In genomic region chr4:26542996-26543395, GRCh38 we compare ENCODE assay signal across 18 cellular contexts. TPM values are rescaled to one million over a fixed set of nuclear protein-coding genes. Genes with fewer than 3 reads are reported as not detected.
A peak's percentile ranks its signal among the peaks of the same experiment; 100 is the strongest.
DNase-seq lines count a peak whose midpoint lies in the region; ATAC-seq, FAIRE-seq and TF ChIP-seq lines count a peak whose summit lies in the region.
"Had no signal": no experiment of that assay in that cellular context is flagged by ENCODE, and none has a peak within 500 bp of the region (broad histone marks: within the 10 kb centered on the region; RNA-seq: fewer than 3 reads in every experiment).

No MANE protein-coding gene starts in this region.

- intact Hi-C loops in uterus (cut with DNase I; ENCODE audit: low total_unique reads), result no loop called here

- H4K91ac ChIP-seq in mesenchymal stem cell (ENCODE audit: low read length), result no peak overlapping the region

- H3K36me3 Mint-ChIP-seq in astrocyte (ENCODE audit: low read depth, unreplicated experiment), result peaks cover 2% of the 10 kb centered on the region

- H3K27ac ChIP-seq in SK-N-SH (ENCODE audit: low read depth in 2 of 2, low read length in 1 of 2) (no peak overlapping the region), astrocyte (ENCODE audit: low read depth, low read length) (no peak overlapping the region), mesenchymal stem cell (ENCODE audit: low read length, poor library complexity, severe bottlenecking) (no peak overlapping the region), uterus (no peak overlapping the region), WERI-Rb-1 (no peak overlapping the region)
- H3K27ac ChIP-seq: 22Rv1, BLaER1 had no signal

- H3F3A ChIP-seq in SK-N-SH (replicated peaks; ENCODE audit: insufficient read depth), result no peaks in the 10 kb centered on the region

- H3K4ac ChIP-seq in mesenchymal stem cell (ENCODE audit: low read depth in 1 of 2, low read length in 2 of 2), result no peak overlapping the region

- no peak overlapping the region for H3K4me3 Mint-ChIP-seq in astrocyte (ENCODE audit: unreplicated experiment)
- H3K4me3 Mint-ChIP-seq: H9 had no signal

- H3K18ac ChIP-seq in mesenchymal stem cell (ENCODE audit: low read depth in 1 of 2, low read length in 2 of 2), result no peak overlapping the region

- WGBS in SK-N-SH (ENCODE audit: low lambda C conversion rate), result 20% methylated on average over 3 of the region's 3 CpGs
- WGBS in mesenchymal stem cell, result 72% methylated on average over 3 of the region's 3 CpGs

- TF ChIP-seq POLR2A in uterus (IDR thresholded peaks at IDR 0.05), result no peak

- H3K9me3 Mint-ChIP-seq in astrocyte (ENCODE audit: unreplicated experiment), result peaks cover 4% of the 10 kb centered on the region

- H3K4me1 Mint-ChIP-seq in astrocyte (ENCODE audit: low read depth, unreplicated experiment), result no peaks in the 10 kb centered on the region
- H3K4me1 Mint-ChIP-seq: H9 had no signal

- H2BK15ac ChIP-seq in mesenchymal stem cell (ENCODE audit: low read depth, poor library complexity, severe bottlenecking), result no peak overlapping the region

- ATAC-seq in SK-N-SH treated with all-trans-retinoic acid at 6 μM for 48 hours, result peak; percentile 35; the same call in 1 of the 3 replicates
- ATAC-seq in GM21528 (IDR thresholded peaks at IDR 0.05; ENCODE audit: low FRiP score, unreplicated experiment), result no peak
- ATAC-seq: HepG2 had no signal

- H3K27me3 Mint-ChIP-seq in astrocyte (ENCODE audit: low read depth, unreplicated experiment), result no peaks in the 10 kb centered on the region

- H3K23ac ChIP-seq in mesenchymal stem cell (ENCODE audit: low read length in 2 of 2), result no peak overlapping the region

- H3K9me3 ChIP-seq in SK-N-SH (no peaks in the 10 kb centered on the region), astrocyte (ENCODE audit: insufficient read depth, low read depth, low read length) (no peaks in the 10 kb centered on the region), mesenchymal stem cell (ENCODE audit: control insufficient read depth, low read length) (peaks cover 23% of the 10 kb centered on the region), uterus (peaks cover 0 to 2% of the 10 kb centered on the region in 2 donors), WERI-Rb-1 (ENCODE audit: severe bottlenecking) (peaks cover 7% of the 10 kb centered on the region)

- no peak for FAIRE-seq in astrocyte (lab: Jason Lieb, UNC)
- FAIRE-seq: G401.6, GM12891, HepG2, HTR-8/SVneo had no signal

- POLR2A ChIA-PET in SK-N-SH (lab: Yijun Ruan, JAX), result no interaction called here

- no peak overlapping the region for H3K14ac ChIP-seq in mesenchymal stem cell (ENCODE audit: low read length in 2 of 2)

- H2BK12ac ChIP-seq in mesenchymal stem cell (ENCODE audit: low read length in 2 of 2), result no peak overlapping the region

- no peak overlapping the region for H2BK5ac ChIP-seq in mesenchymal stem cell (ENCODE audit: low read depth, low read length, poor library complexity, severe bottlenecking)

- no peak for TF ChIP-seq RAD21 in SK-N-SH (IDR thresholded peaks at IDR 0.05; ENCODE audit: low read length)

- H3K9ac ChIP-seq in SK-N-SH (no peak overlapping the region), astrocyte (ENCODE audit: low read length) (no peak overlapping the region), mesenchymal stem cell (ENCODE audit: low read length) (no peak overlapping the region)
- H3K9ac ChIP-seq: BLaER1 had no signal

- H2AK5ac ChIP-seq in mesenchymal stem cell (ENCODE audit: low read length, severe bottlenecking), result no peak overlapping the region

- CTCF ChIA-PET in SK-N-SH (lab: Yijun Ruan, JAX), result no interaction called here

- H3K9me2 ChIP-seq in SK-N-SH, result no peaks in the 10 kb centered on the region

- no peak overlapping the region for H4K8ac ChIP-seq in mesenchymal stem cell (ENCODE audit: low read length)

- H3K4me3 ChIP-seq in SK-N-SH (ENCODE audit: low read depth in 2 of 2, low read length in 1 of 2) (no peak overlapping the region), astrocyte (ENCODE audit: insufficient read depth, low read depth, low read length) (no peak overlapping the region), mesenchymal stem cell (ENCODE audit: insufficient read depth in 1 of 2, low read depth in 1 of 2, low read length in 2 of 2) (no peak overlapping the region), uterus (no peak overlapping the region), WERI-Rb-1 (ENCODE audit: low read depth, low read length) (no peak overlapping the region)
- H3K4me3 ChIP-seq: BLaER1 had no signal

- TF ChIP-seq EP300 in SK-N-SH (IDR thresholded peaks at IDR 0.05; ENCODE audit: borderline replicate concordance in 1 of 2, low read depth in 1 of 2, low read length in 1 of 2), result no peak

- H3K4me1 ChIP-seq in SK-N-SH (ENCODE audit: control insufficient read depth in 1 of 2, insufficient read depth in 2 of 2, low read depth in 1 of 2, low read length in 1 of 2) (no peaks in the 10 kb centered on the region; a peak in 1 of 4 replicates), astrocyte (ENCODE audit: insufficient read depth, low read length) (no peaks in the 10 kb centered on the region), mesenchymal stem cell (ENCODE audit: control insufficient read depth, insufficient read depth, low read depth, low read length) (no peaks in the 10 kb centered on the region), uterus (no peaks in the 10 kb centered on the region)
- H3K4me1 ChIP-seq: BLaER1 had no signal

- H3K79me2 ChIP-seq in SK-N-SH (ENCODE audit: insufficient read depth) (no peaks in the 10 kb centered on the region), astrocyte (ENCODE audit: insufficient read depth, low read length) (no peaks in the 10 kb centered on the region)

- H3K79me1 ChIP-seq in mesenchymal stem cell (replicated peaks; ENCODE audit: low read length, poor library complexity, severe bottlenecking), result no peaks in the 10 kb centered on the region

- H2BK120ac ChIP-seq in mesenchymal stem cell (ENCODE audit: low read depth, low read length), result no peak overlapping the region

- H3K4me2 ChIP-seq in SK-N-SH (no peak overlapping the region), astrocyte (ENCODE audit: low read length) (no peak overlapping the region), mesenchymal stem cell (ENCODE audit: low read length, poor library complexity, severe bottlenecking) (no peak overlapping the region)
- H3K4me2 ChIP-seq: BLaER1 had no signal

- TF ChIP-seq CTCF in SK-N-SH (IDR thresholded peaks at IDR 0.05), result no peak
- TF ChIP-seq CTCF in astrocyte (IDR thresholded peaks at IDR 0.05; ENCODE audit: insufficient read depth, low read depth, low read length), result no peak
- no peak for TF ChIP-seq CTCF in uterus (IDR thresholded peaks at IDR 0.05)
- TF ChIP-seq CTCF in WERI-Rb-1 (IDR thresholded peaks at IDR 0.05; ENCODE audit: low read depth, low read length), result no peak

- H3K27me3 ChIP-seq in SK-N-SH (ENCODE audit: insufficient read depth), result no peaks in the 10 kb centered on the region
- H3K27me3 ChIP-seq in astrocyte (ENCODE audit: insufficient read depth, low read length), result no peaks in the 10 kb centered on the region
- no peaks in the 10 kb centered on the region for H3K27me3 ChIP-seq in mesenchymal stem cell (ENCODE audit: control insufficient read depth in 1 of 2, insufficient read depth in 1 of 2, low read length in 2 of 2)
- no peaks in the 10 kb centered on the region for H3K27me3 ChIP-seq in uterus
- no peaks in the 10 kb centered on the region for H3K27me3 ChIP-seq in WERI-Rb-1 (ENCODE audit: insufficient read depth, low read depth, severe bottlenecking)
- H3K27me3 ChIP-seq: BLaER1 had no signal

- H2AFZ ChIP-seq in SK-N-SH (ENCODE audit: low read depth), result no peak overlapping the region
- H2AFZ ChIP-seq in astrocyte (ENCODE audit: low read depth, low read length), result peak overlapping the region; percentile 34
- H2AFZ ChIP-seq in mesenchymal stem cell (ENCODE audit: low read depth, low read length), result no peak overlapping the region

- H3K36me3 ChIP-seq in SK-N-SH (replicated peaks in 1 of 2; ENCODE audit: control insufficient read depth in 1 of 2, insufficient read depth in 2 of 2, low read length in 1 of 2), result no peaks in the 10 kb centered on the region
- no peaks in the 10 kb centered on the region for H3K36me3 ChIP-seq in astrocyte (ENCODE audit: insufficient read depth, low read length)
- H3K36me3 ChIP-seq in mesenchymal stem cell (ENCODE audit: control insufficient read depth in 1 of 2, insufficient read depth in 2 of 2, low read depth in 1 of 2, low read length in 2 of 2), result no peaks in the 10 kb centered on the region
- no peaks in the 10 kb centered on the region for H3K36me3 ChIP-seq in uterus
- H3K36me3 ChIP-seq in WERI-Rb-1, result no peaks in the 10 kb centered on the region
- H3K36me3 ChIP-seq: BLaER1 had no signal

- no peaks in the 10 kb centered on the region for H4K20me1 ChIP-seq in SK-N-SH (ENCODE audit: insufficient read depth)
- no peaks in the 10 kb centered on the region for H4K20me1 ChIP-seq in astrocyte (ENCODE audit: insufficient read depth, low read length)
- H4K20me1 ChIP-seq: BLaER1 had no signal

- DNase-seq in SK-N-SH (no peak), astrocyte (ENCODE audit: low read depth) (peak; percentile 43), mesenchymal stem cell (peak; percentile 21), SW 1271 (lab: John Stamatoyannopoulos, UW) (no peak), uterus (no peak), WERI-Rb-1 (no peak)
- DNase-seq: AML-193, DMS 273 treated with DMSO at 0.1 percent for 48 hours, GOT3, H9 had no signal

- no peak overlapping the region for H3K27ac Mint-ChIP-seq in astrocyte (ENCODE audit: unreplicated experiment)
- H3K27ac Mint-ChIP-seq: H9 had no signal

TF ChIP-seq in SK-N-SH treated with all-trans-retinoic acid at 6 μM for 48 hours, 23 proteins besides CTCF, POLR2A, EP300 and RAD21:
- TF ChIP-seq ISL1 (CRISPR knock-in tag; IDR thresholded peaks at IDR 0.05), result 0 out of 2 replicates have a peak, but pooled peaks have one; percentile 11
- no peak for TF ChIP-seq RARB (CRISPR knock-in tag; IDR thresholded peaks at IDR 0.05)

TF ChIP-seq in SK-N-SH, 30 proteins besides CTCF, POLR2A, EP300 and RAD21 (continues in another document):
- no peak for TF ChIP-seq ELF1 (IDR thresholded peaks at IDR 0.05)

RNA-seq across cellular contexts. Expression of gene TBC1D19, which starts 40.9 kb away (rescaled TPM):
- polyA plus RNA-seq in SK-N-SH (2012; rRNA removed), result 4.2 and 6.8 TPM in 2 replicates
- polyA plus RNA-seq in SK-N-SH (2012; cell fraction: cytosol; rRNA removed), result 7.7 and 8.6 TPM in 2 replicates
- 2.1 and 6.5 TPM in 2 replicates for polyA plus RNA-seq in SK-N-SH (2012; cell fraction: nucleus; rRNA removed)
- total RNA-seq in astrocyte (10.5 and 12.6 TPM in 2 replicates), uterus (10 to 100 TPM in 3 of 4 donors, 1 to 10 TPM in 1; 5.4 to 69.6 (median 25.2) TPM)
- 8.3 TPM for polyA plus RNA-seq in mesenchymal stem cell (2013, experiment 1 of 2)
- polyA plus RNA-seq in mesenchymal stem cell (2013, experiment 2 of 2), result 9.4 TPM

RNA-seq across cellular contexts. Expression of gene CCKAR, which starts 52.7 kb away (rescaled TPM):
- polyA plus RNA-seq in SK-N-SH (2012; rRNA removed), result not detected in 2 replicates
- 0.01 TPM in 1 of 2 replicates, not detected in the other for polyA plus RNA-seq in SK-N-SH (2012; cell fraction: cytosol; rRNA removed)
- polyA plus RNA-seq in SK-N-SH (2012; cell fraction: nucleus; rRNA removed), result 0.02 TPM in 1 of 2 replicates, not detected in the other
- not detected in 2 replicates for total RNA-seq in astrocyte
- not detected for polyA plus RNA-seq in mesenchymal stem cell (2013, experiment 1 of 2)
- polyA plus RNA-seq in mesenchymal stem cell (2013, experiment 2 of 2), result not detected
- not detected for total RNA-seq in uterus
- total RNA-seq: H9, HepG2 had no signal
- polyA plus RNA-seq: HepG2 had no signal

Comparison
In these comparisons a context has a peak if more than half of its experiments do, and no peak if none do; other contexts are left out.
1. DNase-seq: peak in astrocyte (single experiment) and mesenchymal stem cell (single experiment); none in SK-N-SH (single experiment), SW 1271 (0 of 2), uterus (0 of 2) and WERI-Rb-1 (single experiment).